ENCODE assay signal across 10 cellular contexts in genomic region chr6:146912730-146913680, GRCh38.
DNase-seq lines count a peak whose midpoint lies in the region; ATAC-seq and TF ChIP-seq lines count a peak whose summit lies in the region.
"Had no signal": no experiment of that assay in that cellular context is flagged by ENCODE, and none has a peak within 500 bp of the region (broad histone marks: within the 10 kb centered on the region; RNA-seq: fewer than 3 reads in every experiment).

No MANE protein-coding gene starts in this region.

- intact Hi-C loops in right lobe of liver (cut with DNase I): no loop called here

- peak overlapping the region; percentile 76 for H3K4me3 ChIP-seq in ACC112 (ENCODE audit: low read depth, low read length)
- H3K4me3 ChIP-seq in mesodermal cell (ENCODE audit: extremely low read depth, insufficient read depth, low read length, poor library complexity, severe bottlenecking): no peak overlapping the region
- no peak overlapping the region for H3K4me3 ChIP-seq in right lobe of liver

- peaks cover 13% of the 10 kb centered on the region for H3K79me2 ChIP-seq in ACC112 (ENCODE audit: control insufficient read depth, insufficient read depth, low read length, unreplicated experiment)

- TF ChIP-seq POLR2A in right lobe of liver (IDR thresholded peaks at IDR 0.05): no peak

- DNase-seq in M059J (ENCODE audit: low read depth): peak; percentile 17
- no peak for DNase-seq in right lobe of liver
- no peak for DNase-seq in anterior cingulate cortex (lab: John Stamatoyannopoulos, UW)
- DNase-seq in HK-2 (ENCODE audit: unreplicated experiment): no peak
- DNase-seq: activated T-cell treated with anti-CD3 and anti-CD28 coated beads, Interleukin-2, amount 50 U/mL, for 24 hours; NCI-H1092 had no signal

- H3K27me3 ChIP-seq in ACC112 (ENCODE audit: insufficient read depth, low read length) (no peaks in the 10 kb centered on the region), right lobe of liver (no peaks in the 10 kb centered on the region)

- H3K4me1 ChIP-seq in ACC112 (ENCODE audit: control insufficient read depth, insufficient read depth, low read length, unreplicated experiment) (peaks cover 64% of the 10 kb centered on the region), mesodermal cell (ENCODE audit: control insufficient read depth, insufficient read depth, low read length, poor library complexity, severe bottlenecking) (peaks cover 25% of the 10 kb centered on the region), right lobe of liver (no peaks in the 10 kb centered on the region)

- WGBS in mesodermal cell (ENCODE audit: insufficient coverage in 2 of 2), 2 experiments: 91 to 96% methylated on average over 2 to 4 of the region's 7 CpGs
- 58% methylated on average over 7 of the region's 7 CpGs for WGBS in right lobe of liver (ENCODE audit: insufficient coverage, low coverage, low lambda C conversion rate, missing lambda C conversion rate)

- H3K36me3 ChIP-seq in ACC112 (ENCODE audit: insufficient read depth, low read length): no peaks in the 10 kb centered on the region
- no peaks in the 10 kb centered on the region for H3K36me3 ChIP-seq in mesodermal cell (ENCODE audit: control insufficient read depth, insufficient read depth, low read length)
- no peaks in the 10 kb centered on the region for H3K36me3 ChIP-seq in right lobe of liver

- no peak for ATAC-seq in right lobe of liver
- ATAC-seq in GM19328 (IDR thresholded peaks at IDR 0.05; ENCODE audit: unreplicated experiment): no peak

- peak overlapping the region; percentile 44 for H2AFZ ChIP-seq in ACC112 (ENCODE audit: low read length, unreplicated experiment)

- no peak for TF ChIP-seq CTCF in right lobe of liver (IDR thresholded peaks at IDR 0.05)

- peak overlapping the region; percentile 100 for H3K27ac ChIP-seq in ACC112 (ENCODE audit: low read depth, low read length)
- H3K27ac ChIP-seq in cingulate gyrus (ENCODE audit: low read depth, low read length): peak overlapping the region; percentile 41
- peak overlapping the region; percentile 100 for H3K27ac ChIP-seq in mesodermal cell (ENCODE audit: low read depth, low read length, severe bottlenecking)
- H3K27ac ChIP-seq in right lobe of liver: no peak overlapping the region

- H3K9me3 ChIP-seq in mesodermal cell (ENCODE audit: control insufficient read depth, low read length) (peaks cover 7% of the 10 kb centered on the region), right lobe of liver (no peaks in the 10 kb centered on the region)

Comparison
In these comparisons a context has a peak if more than half of its experiments do, and no peak if none do; other contexts are left out.
1. H3K27ac ChIP-seq: peak in ACC112 (single experiment), cingulate gyrus (single experiment) and mesodermal cell (single experiment); none in right lobe of liver (0 of 3).